11 cellular contexts compared by ENCODE assay signal in the genomic region with DNA sequence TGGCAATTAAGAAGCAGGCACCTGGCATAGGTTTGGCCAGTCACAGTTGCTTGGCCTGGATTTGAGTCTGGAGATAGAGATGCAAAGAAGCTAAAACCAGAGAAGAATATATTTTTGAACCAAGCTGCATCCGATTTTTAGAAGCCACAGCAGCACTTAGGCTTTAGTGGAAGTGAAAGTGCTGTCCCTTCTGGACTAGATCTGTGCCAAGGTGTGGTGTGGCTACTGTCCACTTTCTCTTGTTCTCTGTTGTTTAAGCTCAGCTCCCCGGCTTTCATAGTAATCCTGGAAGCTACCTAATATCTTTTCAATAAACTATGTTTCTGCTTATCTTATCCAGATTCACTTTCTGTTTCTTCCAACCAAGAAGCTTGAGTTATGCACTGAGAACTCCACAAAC.
DNase-seq lines count a peak whose midpoint lies in the region; ATAC-seq and TF ChIP-seq lines count a peak whose summit lies in the region.
"Had no signal": no experiment of that assay in that cellular context is flagged by ENCODE, and none has a peak within 500 bp of the region (broad histone marks: within the 10 kb centered on the region; RNA-seq: fewer than 3 reads in every experiment).

No MANE protein-coding gene starts in this region.

- CTCF ChIA-PET in activated CD4-positive, alpha-beta T cell treated with anti-CD3 and anti-CD28 coated beads, Interleukin-2, amount 10 ng/mL, durations not matched to agents 7 days and 5 days (lab: Charles Lee): interaction anchor here (0.6 kb wide), 1 partner anchor 762 kb away, joined by 3 read pairs; no protein-coding TSS in a partner anchor
- CTCF ChIA-PET in MCF 10A (lab: Yijun Ruan, JAX): interaction anchor here (0.7 kb wide), 1 partner anchor 690 kb away, joined by 3 read pairs; no protein-coding TSS in a partner anchor

- ATAC-seq in HG03520 (IDR thresholded peaks at IDR 0.05; ENCODE audit: unreplicated experiment) (peak; percentile 32), HG03571 (IDR thresholded peaks at IDR 0.05; ENCODE audit: unreplicated experiment) (no peak)
- ATAC-seq: T-cell had no signal

- H3K36me3 Mint-ChIP-seq in activated CD4-positive, alpha-beta T cell treated with anti-CD3 and anti-CD28 coated beads, Interleukin-2, amount 10 ng/mL, durations not matched to agents 7 days and 5 days (ENCODE audit: low read depth): no peaks in the 10 kb centered on the region
- no peaks in the 10 kb centered on the region for H3K36me3 Mint-ChIP-seq in MCF 10A (ENCODE audit: insufficient read depth, unreplicated experiment)
- H3K36me3 Mint-ChIP-seq: T-cell had no signal

- no peak overlapping the region for H3K27ac Mint-ChIP-seq in activated CD4-positive, alpha-beta T cell treated with anti-CD3 and anti-CD28 coated beads, Interleukin-2, amount 10 ng/mL, durations not matched to agents 7 days and 5 days
- peak overlapping the region; percentile 71 for H3K27ac Mint-ChIP-seq in MCF 10A (ENCODE audit: low read depth, unreplicated experiment)
- H3K27ac Mint-ChIP-seq: H9, T-cell had no signal

- TF ChIP-seq CTCF in MCF 10A (IDR thresholded peaks at IDR 0.05; ENCODE audit: unreplicated experiment) (no peak), tibial artery (IDR thresholded peaks at IDR 0.05) (no peak)

- H3K9me3 Mint-ChIP-seq in activated CD4-positive, alpha-beta T cell treated with anti-CD3 and anti-CD28 coated beads, Interleukin-2, amount 10 ng/mL, durations not matched to agents 7 days and 5 days: no peaks in the 10 kb centered on the region
- H3K9me3 Mint-ChIP-seq in MCF 10A (ENCODE audit: unreplicated experiment): no peaks in the 10 kb centered on the region
- H3K9me3 Mint-ChIP-seq: H9, T-cell had no signal

- peak overlapping the region; percentile 41 for H3K4me3 Mint-ChIP-seq in activated CD4-positive, alpha-beta T cell treated with anti-CD3 and anti-CD28 coated beads, Interleukin-2, amount 10 ng/mL, durations not matched to agents 7 days and 5 days
- peak overlapping the region; percentile 63 for H3K4me3 Mint-ChIP-seq in MCF 10A (ENCODE audit: unreplicated experiment)
- H3K4me3 Mint-ChIP-seq: H9 had no signal

- POLR2A ChIA-PET in activated CD4-positive, alpha-beta T cell treated with anti-CD3 and anti-CD28 coated beads, Interleukin-2, amount 10 ng/mL, durations not matched to agents 7 days and 5 days (lab: Charles Lee): no interaction called here
- POLR2A ChIA-PET in MCF 10A (lab: Yijun Ruan, JAX): interaction anchor here (0.7 kb wide), 1 partner anchor 886 kb away, joined by 3 read pairs; no protein-coding TSS in a partner anchor

- no peaks in the 10 kb centered on the region for H3K9me3 ChIP-seq in tibial artery
- no peaks in the 10 kb centered on the region for H3K9me3 ChIP-seq in effector memory CD4-positive, alpha-beta T cell (ENCODE audit: control insufficient read depth, low read length)

- no peak for DNase-seq in activated CD4-positive, alpha-beta T cell treated with anti-CD3 and anti-CD28 coated beads, Interleukin-2, amount 10 ng/mL, durations not matched to agents 7 days and 5 days
- no peak for DNase-seq in activated CD4-positive, alpha-beta T cell treated with anti-CD3 and anti-CD28 coated beads, Interleukin-2, amount 50 U/mL, for 48 hours
- DNase-seq in MCF 10A (ENCODE audit: unreplicated experiment) (no peak), tibial artery (no peak), NCI-H526 treated with DMSO at 0.1 percent for 48 hours (lab: John Stamatoyannopoulos, UW) (no peak)
- no peak for DNase-seq in effector memory CD4-positive, alpha-beta T cell
- DNase-seq: H9, NCI-H345, T-cell had no signal

- peak overlapping the region; percentile 14 to 24 for H3K27ac ChIP-seq in tibial artery
- H3K27ac ChIP-seq in effector memory CD4-positive, alpha-beta T cell (ENCODE audit: insufficient read depth, low read length, poor library complexity, severe bottlenecking): no peak overlapping the region

- H3K4me1 ChIP-seq in tibial artery: peaks cover 0 to 5% (median 2%) of the 10 kb centered on the region in 4 donors
- no peaks in the 10 kb centered on the region for H3K4me1 ChIP-seq in effector memory CD4-positive, alpha-beta T cell (ENCODE audit: control insufficient read depth, insufficient read depth, low read length, poor library complexity, severe bottlenecking)

- H3K36me3 ChIP-seq in tibial artery: no peaks in the 10 kb centered on the region
- no peaks in the 10 kb centered on the region for H3K36me3 ChIP-seq in effector memory CD4-positive, alpha-beta T cell (ENCODE audit: control insufficient read depth, insufficient read depth, low read length)

- peaks cover 41% of the 10 kb centered on the region for H3K27me3 Mint-ChIP-seq in activated CD4-positive, alpha-beta T cell treated with anti-CD3 and anti-CD28 coated beads, Interleukin-2, amount 10 ng/mL, durations not matched to agents 7 days and 5 days
- no peaks in the 10 kb centered on the region for H3K27me3 Mint-ChIP-seq in MCF 10A (ENCODE audit: insufficient read depth, unreplicated experiment)

- peak overlapping the region in 1 of 2 donors; percentile 7 for H3K4me3 ChIP-seq in tibial artery
- H3K4me3 ChIP-seq in effector memory CD4-positive, alpha-beta T cell (ENCODE audit: insufficient read depth, low read depth, low read length, poor library complexity, severe bottlenecking): no peak overlapping the region

- intact Hi-C loops in MCF 10A (cut with micrococcal nuclease) (no loop called here), tibial artery (cut with DNase I; ENCODE audit: low total_unique reads) (loop anchor here (10.0 kb wide), 1 partner anchor 153 kb away; no protein-coding TSS in a partner anchor)

- no peaks in the 10 kb centered on the region for H3K27me3 ChIP-seq in tibial artery
- H3K27me3 ChIP-seq in effector memory CD4-positive, alpha-beta T cell (replicated peaks; ENCODE audit: control insufficient read depth, insufficient read depth, low read length, poor library complexity, severe bottlenecking): no peaks in the 10 kb centered on the region

- peaks cover 13% of the 10 kb centered on the region for H3K4me1 Mint-ChIP-seq in activated CD4-positive, alpha-beta T cell treated with anti-CD3 and anti-CD28 coated beads, Interleukin-2, amount 10 ng/mL, durations not matched to agents 7 days and 5 days
- peaks cover 24% of the 10 kb centered on the region for H3K4me1 Mint-ChIP-seq in MCF 10A (ENCODE audit: insufficient read depth, unreplicated experiment)

- no TSS peak for BruUV-seq in MCF 10A (replicated peaks; lab: Mats Ljungman, UMichigan)
